In genomic region chr16:89917773-89918452, GRCh38 we compare ENCODE assay signal across 1 cellular context.
A peak's percentile ranks its signal among the peaks of the same experiment; 100 is the strongest.
TF ChIP-seq lines count a peak whose summit lies in the region.

No MANE protein-coding gene starts in this region.

TF ChIP-seq in HepG2, 621 proteins besides CTCF, POLR2A, EP300 and RAD21 (continued from another document and continues in another):
- TF ChIP-seq TRAFD1 (CRISPR knock-in tag; IDR thresholded peaks at IDR 0.05; ENCODE audit: borderline replicate concordance) (no peak), ZNF138 (CRISPR knock-in tag; IDR thresholded peaks at IDR 0.05; ENCODE audit: low read depth) (peak; percentile 100; the same call in 1 of the 2 replicates), MLX (CRISPR knock-in tag; IDR thresholded peaks at IDR 0.05) (peak; percentile 98), ZNF276 (CRISPR knock-in tag; IDR thresholded peaks at IDR 0.05; ENCODE audit: low read depth) (peak; percentile 98), TAF1 (CRISPR knock-in tag; IDR thresholded peaks at IDR 0.05) (peak; percentile 86), ZNF652 (CRISPR knock-in tag; IDR thresholded peaks at IDR 0.05; ENCODE audit: borderline replicate concordance, low read depth) (peak; percentile 59; the same call in 1 of the 2 replicates), BRCA1 (CRISPR knock-in tag; IDR thresholded peaks at IDR 0.05) (peak; percentile 96; the same call in 1 of the 2 replicates), ZNF230 (CRISPR knock-in tag; IDR thresholded peaks at IDR 0.05) (peak; percentile 97), ZHX1 (CRISPR knock-in tag; IDR thresholded peaks at IDR 0.05; ENCODE audit: low read depth) (peak; percentile 90; the same call in 1 of the 2 replicates), SMARCE1 (IDR thresholded peaks at IDR 0.05; ENCODE audit: borderline replicate concordance) (no peak), ZNF777 (CRISPR knock-in tag; IDR thresholded peaks at IDR 0.05) (peak; percentile 89), TBL1XR1 (IDR thresholded peaks at IDR 0.05; ENCODE audit: borderline replicate concordance, low read length, partially characterized antibody) (no peak), HOMEZ (CRISPR knock-in tag; IDR thresholded peaks at IDR 0.05; ENCODE audit: low read depth) (peak; percentile 73; the same call in 1 of the 2 replicates), RXRB (CRISPR knock-in tag; IDR thresholded peaks at IDR 0.05; ENCODE audit: borderline replicate concordance) (peak; percentile 97), THAP11 (CRISPR knock-in tag; IDR thresholded peaks at IDR 0.05) (peak; percentile 89), ZNF703 (CRISPR knock-in tag; IDR thresholded peaks at IDR 0.05; ENCODE audit: borderline replicate concordance) (peak; percentile 55), GMEB2 (CRISPR knock-in tag; IDR thresholded peaks at IDR 0.05; ENCODE audit: low read depth) (0 out of 2 replicates have a peak, but pooled peaks have one; percentile 33), TSC22D2 (CRISPR knock-in tag; IDR thresholded peaks at IDR 0.05; ENCODE audit: borderline replicate concordance) (peak; percentile 97), ZNF292 (CRISPR knock-in tag; IDR thresholded peaks at IDR 0.05; ENCODE audit: borderline replicate concordance, low read depth) (peak; percentile 97), ZSCAN5A (CRISPR knock-in tag; IDR thresholded peaks at IDR 0.05; ENCODE audit: borderline replicate concordance) (peak; percentile 98), RBM22 (optimal IDR thresholded peaks at IDR 0.05; ENCODE audit: low read length) (peak; percentile 56), DR1 (CRISPR knock-in tag; IDR thresholded peaks at IDR 0.05) (peak; percentile 78; the same call in 1 of the 2 replicates), NAIF1 (CRISPR knock-in tag; IDR thresholded peaks at IDR 0.05; ENCODE audit: borderline replicate concordance) (peak; percentile 93), ETV6 (CRISPR knock-in tag; conservative IDR thresholded peaks at IDR 0.05) (peak; percentile 98), DNMT3B (CRISPR knock-in tag; conservative IDR thresholded peaks at IDR 0.05) (peak; percentile 98)
- TF ChIP-seq, protein P1, sequence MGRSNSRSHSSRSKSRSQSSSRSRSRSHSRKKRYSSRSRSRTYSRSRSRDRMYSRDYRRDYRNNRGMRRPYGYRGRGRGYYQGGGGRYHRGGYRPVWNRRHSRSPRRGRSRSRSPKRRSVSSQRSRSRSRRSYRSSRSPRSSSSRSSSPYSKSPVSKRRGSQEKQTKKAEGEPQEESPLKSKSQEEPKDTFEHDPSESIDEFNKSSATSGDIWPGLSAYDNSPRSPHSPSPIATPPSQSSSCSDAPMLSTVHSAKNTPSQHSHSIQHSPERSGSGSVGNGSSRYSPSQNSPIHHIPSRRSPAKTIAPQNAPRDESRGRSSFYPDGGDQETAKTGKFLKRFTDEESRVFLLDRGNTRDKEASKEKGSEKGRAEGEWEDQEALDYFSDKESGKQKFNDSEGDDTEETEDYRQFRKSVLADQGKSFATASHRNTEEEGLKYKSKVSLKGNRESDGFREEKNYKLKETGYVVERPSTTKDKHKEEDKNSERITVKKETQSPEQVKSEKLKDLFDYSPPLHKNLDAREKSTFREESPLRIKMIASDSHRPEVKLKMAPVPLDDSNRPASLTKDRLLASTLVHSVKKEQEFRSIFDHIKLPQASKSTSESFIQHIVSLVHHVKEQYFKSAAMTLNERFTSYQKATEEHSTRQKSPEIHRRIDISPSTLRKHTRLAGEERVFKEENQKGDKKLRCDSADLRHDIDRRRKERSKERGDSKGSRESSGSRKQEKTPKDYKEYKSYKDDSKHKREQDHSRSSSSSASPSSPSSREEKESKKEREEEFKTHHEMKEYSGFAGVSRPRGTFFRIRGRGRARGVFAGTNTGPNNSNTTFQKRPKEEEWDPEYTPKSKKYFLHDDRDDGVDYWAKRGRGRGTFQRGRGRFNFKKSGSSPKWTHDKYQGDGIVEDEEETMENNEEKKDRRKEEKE (IDR thresholded peaks at IDR 0.05): no peak
- TF ChIP-seq, protein P2, sequence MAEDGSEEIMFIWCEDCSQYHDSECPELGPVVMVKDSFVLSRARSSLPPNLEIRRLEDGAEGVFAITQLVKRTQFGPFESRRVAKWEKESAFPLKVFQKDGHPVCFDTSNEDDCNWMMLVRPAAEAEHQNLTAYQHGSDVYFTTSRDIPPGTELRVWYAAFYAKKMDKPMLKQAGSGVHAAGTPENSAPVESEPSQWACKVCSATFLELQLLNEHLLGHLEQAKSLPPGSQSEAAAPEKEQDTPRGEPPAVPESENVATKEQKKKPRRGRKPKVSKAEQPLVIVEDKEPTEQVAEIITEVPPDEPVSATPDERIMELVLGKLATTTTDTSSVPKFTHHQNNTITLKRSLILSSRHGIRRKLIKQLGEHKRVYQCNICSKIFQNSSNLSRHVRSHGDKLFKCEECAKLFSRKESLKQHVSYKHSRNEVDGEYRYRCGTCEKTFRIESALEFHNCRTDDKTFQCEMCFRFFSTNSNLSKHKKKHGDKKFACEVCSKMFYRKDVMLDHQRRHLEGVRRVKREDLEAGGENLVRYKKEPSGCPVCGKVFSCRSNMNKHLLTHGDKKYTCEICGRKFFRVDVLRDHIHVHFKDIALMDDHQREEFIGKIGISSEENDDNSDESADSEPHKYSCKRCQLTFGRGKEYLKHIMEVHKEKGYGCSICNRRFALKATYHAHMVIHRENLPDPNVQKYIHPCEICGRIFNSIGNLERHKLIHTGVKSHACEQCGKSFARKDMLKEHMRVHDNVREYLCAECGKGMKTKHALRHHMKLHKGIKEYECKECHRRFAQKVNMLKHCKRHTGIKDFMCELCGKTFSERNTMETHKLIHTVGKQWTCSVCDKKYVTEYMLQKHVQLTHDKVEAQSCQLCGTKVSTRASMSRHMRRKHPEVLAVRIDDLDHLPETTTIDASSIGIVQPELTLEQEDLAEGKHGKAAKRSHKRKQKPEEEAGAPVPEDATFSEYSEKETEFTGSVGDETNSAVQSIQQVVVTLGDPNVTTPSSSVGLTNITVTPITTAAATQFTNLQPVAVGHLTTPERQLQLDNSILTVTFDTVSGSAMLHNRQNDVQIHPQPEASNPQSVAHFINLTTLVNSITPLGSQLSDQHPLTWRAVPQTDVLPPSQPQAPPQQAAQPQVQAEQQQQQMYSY (CRISPR knock-in tag; IDR thresholded peaks at IDR 0.05): peak; percentile 77
- TF ChIP-seq, protein P3, sequence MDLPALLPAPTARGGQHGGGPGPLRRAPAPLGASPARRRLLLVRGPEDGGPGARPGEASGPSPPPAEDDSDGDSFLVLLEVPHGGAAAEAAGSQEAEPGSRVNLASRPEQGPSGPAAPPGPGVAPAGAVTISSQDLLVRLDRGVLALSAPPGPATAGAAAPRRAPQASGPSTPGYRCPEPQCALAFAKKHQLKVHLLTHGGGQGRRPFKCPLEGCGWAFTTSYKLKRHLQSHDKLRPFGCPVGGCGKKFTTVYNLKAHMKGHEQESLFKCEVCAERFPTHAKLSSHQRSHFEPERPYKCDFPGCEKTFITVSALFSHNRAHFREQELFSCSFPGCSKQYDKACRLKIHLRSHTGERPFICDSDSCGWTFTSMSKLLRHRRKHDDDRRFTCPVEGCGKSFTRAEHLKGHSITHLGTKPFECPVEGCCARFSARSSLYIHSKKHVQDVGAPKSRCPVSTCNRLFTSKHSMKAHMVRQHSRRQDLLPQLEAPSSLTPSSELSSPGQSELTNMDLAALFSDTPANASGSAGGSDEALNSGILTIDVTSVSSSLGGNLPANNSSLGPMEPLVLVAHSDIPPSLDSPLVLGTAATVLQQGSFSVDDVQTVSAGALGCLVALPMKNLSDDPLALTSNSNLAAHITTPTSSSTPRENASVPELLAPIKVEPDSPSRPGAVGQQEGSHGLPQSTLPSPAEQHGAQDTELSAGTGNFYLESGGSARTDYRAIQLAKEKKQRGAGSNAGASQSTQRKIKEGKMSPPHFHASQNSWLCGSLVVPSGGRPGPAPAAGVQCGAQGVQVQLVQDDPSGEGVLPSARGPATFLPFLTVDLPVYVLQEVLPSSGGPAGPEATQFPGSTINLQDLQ (CRISPR knock-in tag; IDR thresholded peaks at IDR 0.05): peak; percentile 69; the same call in 1 of the 2 replicates
- TF ChIP-seq, protein P4, sequence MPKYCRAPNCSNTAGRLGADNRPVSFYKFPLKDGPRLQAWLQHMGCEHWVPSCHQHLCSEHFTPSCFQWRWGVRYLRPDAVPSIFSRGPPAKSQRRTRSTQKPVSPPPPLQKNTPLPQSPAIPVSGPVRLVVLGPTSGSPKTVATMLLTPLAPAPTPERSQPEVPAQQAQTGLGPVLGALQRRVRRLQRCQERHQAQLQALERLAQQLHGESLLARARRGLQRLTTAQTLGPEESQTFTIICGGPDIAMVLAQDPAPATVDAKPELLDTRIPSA (CRISPR knock-in tag; IDR thresholded peaks at IDR 0.05; ENCODE audit: borderline replicate concordance): peak; percentile 96; the same call in 1 of the 2 replicates
